9 cellular contexts compared by ENCODE assay signal in the genomic region with DNA sequence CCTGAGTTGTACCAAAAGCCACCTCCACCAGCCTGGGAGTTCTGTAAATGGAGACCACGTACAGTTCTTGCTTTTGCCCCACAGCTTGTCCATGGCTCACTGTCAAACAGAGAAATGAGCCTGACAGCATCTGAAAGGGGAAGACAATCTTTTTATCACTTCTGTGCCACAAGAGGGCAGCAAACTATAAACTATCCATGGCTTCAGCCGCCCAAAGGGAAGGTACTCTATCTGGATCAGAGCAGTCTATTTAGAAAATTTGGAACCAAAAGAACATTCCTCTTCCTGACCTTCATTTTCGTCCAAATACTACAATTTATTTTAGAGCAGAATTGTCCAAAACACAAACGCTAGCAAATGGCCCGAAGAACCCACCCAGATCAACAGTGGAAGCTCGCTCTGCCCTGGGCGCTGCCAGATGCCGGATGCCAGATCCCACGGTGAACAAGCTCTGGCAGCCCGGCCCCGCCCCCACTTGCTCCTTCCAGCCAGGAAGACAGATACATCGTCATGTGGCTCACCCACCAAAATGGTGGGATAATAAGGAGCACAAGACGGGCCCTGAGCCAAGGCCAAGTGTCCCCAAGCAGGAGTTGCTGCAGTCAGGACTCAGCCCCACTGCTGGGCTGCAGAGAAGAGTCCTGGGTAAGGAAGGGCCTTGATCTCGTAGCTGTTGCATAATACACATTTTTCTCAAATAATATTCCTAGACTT. TPM values are rescaled to one million over a fixed set of nuclear protein-coding genes. Genes with fewer than 3 reads are reported as not detected.
DNase-seq lines count a peak whose midpoint lies in the region; ATAC-seq and TF ChIP-seq lines count a peak whose summit lies in the region.
"Had no signal": no experiment of that assay in that cellular context is flagged by ENCODE, and none has a peak within 500 bp of the region (broad histone marks: within the 10 kb centered on the region; RNA-seq: fewer than 3 reads in every experiment).

No MANE protein-coding gene starts in this region.

- no peak overlapping the region for H3K9ac ChIP-seq in mesendoderm (ENCODE audit: low read length)

- H3K9me3 Mint-ChIP-seq in stimulated activated naive CD8-positive, alpha-beta T cell treated with anti-CD3 and anti-CD28 coated beads, Interleukin-15, amount 100 ng/mL, for 72 hours = no peaks in the 10 kb centered on the region

- no peak overlapping the region for H2BK5ac ChIP-seq in mesendoderm (ENCODE audit: low read length)

- H3K36me3 ChIP-seq in mesendoderm (ENCODE audit: control insufficient read depth, insufficient read depth, low read length) = no peaks in the 10 kb centered on the region

- no peak overlapping the region for H3K23ac ChIP-seq in mesendoderm (ENCODE audit: low read length)

- TF ChIP-seq CTCF in epithelial cell of proximal tubule (conservative IDR thresholded peaks at IDR 0.05; ENCODE audit: low read depth, low read length) = peak; percentile 68

- no peak overlapping the region for H3K4ac ChIP-seq in mesendoderm (ENCODE audit: low read depth, low read length)

- no peaks in the 10 kb centered on the region for H3K27me3 Mint-ChIP-seq in stimulated activated naive CD8-positive, alpha-beta T cell treated with anti-CD3 and anti-CD28 coated beads, Interleukin-15, amount 100 ng/mL, for 72 hours

- H2AK5ac ChIP-seq in mesendoderm (ENCODE audit: low read length) = no peak overlapping the region

- ATAC-seq in stimulated activated naive CD8-positive, alpha-beta T cell treated with anti-CD3 and anti-CD28 coated beads, Interleukin-15, amount 100 ng/mL, for 72 hours = peak; percentile 87
- ATAC-seq in GM19452 (IDR thresholded peaks at IDR 0.05; ENCODE audit: unreplicated experiment) = no peak

- DNase-seq in COR-L47 (lab: John Stamatoyannopoulos, UW) = peak; percentile 63
- peak; percentile 72 for DNase-seq in HT1080 (ENCODE audit: low read depth)
- DNase-seq in NCI-H82 treated with DMSO at 0.1 percent for 48 hours (lab: John Stamatoyannopoulos, UW; ENCODE audit: unreplicated experiment) = peak; percentile 60
- peak; percentile 24 for DNase-seq in activated T-cell treated with anti-CD3 and anti-CD28 coated beads for 1 hour (ENCODE audit: low read depth)
- DNase-seq in epithelial cell of proximal tubule (ENCODE audit: low read depth) = peak; percentile 23
- DNase-seq in mesendoderm = peak; percentile 90
- peak; percentile 43 to 49 for DNase-seq in stimulated activated naive CD8-positive, alpha-beta T cell treated with anti-CD3 and anti-CD28 coated beads, Interleukin-15, amount 100 ng/mL, for 72 hours

- H3K79me1 ChIP-seq in mesendoderm (ENCODE audit: low read length) = no peaks in the 10 kb centered on the region

- peaks cover 11% of the 10 kb centered on the region for H3K4me1 ChIP-seq in mesendoderm (ENCODE audit: control insufficient read depth, low read depth, low read length)

- no peak overlapping the region for H4K8ac ChIP-seq in mesendoderm (ENCODE audit: low read depth, low read length)

- peak overlapping the region; percentile 27 for H3K4me3 ChIP-seq in epithelial cell of proximal tubule (ENCODE audit: low read depth, low read length)
- H3K4me3 ChIP-seq in mesendoderm (ENCODE audit: low read length) = no peak overlapping the region

- no peak overlapping the region for H3K27ac ChIP-seq in mesendoderm (ENCODE audit: low read depth, low read length)

- no peaks in the 10 kb centered on the region for H3K27me3 ChIP-seq in mesendoderm (ENCODE audit: insufficient read depth, low read length, poor library complexity)

- no peak overlapping the region for H3K18ac ChIP-seq in mesendoderm (ENCODE audit: low read length)

- no peak overlapping the region for H2BK120ac ChIP-seq in mesendoderm (ENCODE audit: low read depth, low read length)

- no peaks in the 10 kb centered on the region for H3K79me2 ChIP-seq in mesendoderm (ENCODE audit: control insufficient read depth, insufficient read depth, low read length)

- H3K27ac Mint-ChIP-seq in stimulated activated naive CD8-positive, alpha-beta T cell treated with anti-CD3 and anti-CD28 coated beads, Interleukin-15, amount 100 ng/mL, for 72 hours = no peak overlapping the region

- peak overlapping the region; percentile 70 for H3K56ac ChIP-seq in mesendoderm (ENCODE audit: low read length)

- H3K4me3 Mint-ChIP-seq in stimulated activated naive CD8-positive, alpha-beta T cell treated with anti-CD3 and anti-CD28 coated beads, Interleukin-15, amount 100 ng/mL, for 72 hours = no peak overlapping the region

- no peak overlapping the region for H2BK15ac ChIP-seq in mesendoderm (replicated peaks; ENCODE audit: low read depth)

- no peak overlapping the region for H4K5ac ChIP-seq in mesendoderm (ENCODE audit: low read length)

- no CpG with 5 or more reads among the region's 14 CpGs for WGBS in mesendoderm (ENCODE audit: extremely low coverage, insufficient coverage, low lambda C conversion rate)

- no peak overlapping the region for H3K4me2 ChIP-seq in mesendoderm (ENCODE audit: low read length)

- H3K4me1 Mint-ChIP-seq in stimulated activated naive CD8-positive, alpha-beta T cell treated with anti-CD3 and anti-CD28 coated beads, Interleukin-15, amount 100 ng/mL, for 72 hours = peaks cover 48% of the 10 kb centered on the region

RNA-seq across cellular contexts. Expression of a gene that starts 23.9 kb away (rescaled TPM):
- total RNA-seq in HT1080 (2014; rRNA removed; shearing (Covaris generic)) = not detected in 2 replicates
- polyA plus RNA-seq in HT1080 (2015; cell fraction: cytosol; rRNA removed) = not detected in 2 replicates
- polyA plus RNA-seq in HT1080 (2015; cell fraction: nucleus; rRNA removed) = not detected in 2 replicates
- not detected in 2 replicates for total RNA-seq in epithelial cell of proximal tubule
- polyA plus RNA-seq in mesendoderm (2013, experiment 1 of 2) = not detected
- not detected for polyA plus RNA-seq in mesendoderm (2013, experiment 2 of 2)
- total RNA-seq: T-helper 1 cell treated with Interleukin-12 subunit alpha and Interleukin-12 subunit beta and Interleukin-4 antibody, amounts not matched to agents 30 ng/mL and 1 ng/mL, for 36 hours had no signal

RNA-seq across cellular contexts. Expression of a gene that starts 57.7 kb away (rescaled TPM):
- total RNA-seq in HT1080 (2014; rRNA removed; shearing (Covaris generic)) = 12.2 and 13.6 TPM in 2 replicates
- 2.0 and 6.5 TPM in 2 replicates for polyA plus RNA-seq in HT1080 (2015; cell fraction: cytosol; rRNA removed)
- polyA plus RNA-seq in HT1080 (2015; cell fraction: nucleus; rRNA removed) = 1.3 and 1.9 TPM in 2 replicates
- 19.7 and 25.8 TPM in 2 replicates for total RNA-seq in epithelial cell of proximal tubule
- polyA plus RNA-seq in mesendoderm (2013, experiment 1 of 2) = 12.6 TPM
- 12.4 TPM for polyA plus RNA-seq in mesendoderm (2013, experiment 2 of 2)

Comparison
In these comparisons a context has a peak if more than half of its experiments do, and no peak if none do; other contexts are left out.
1. DNase-seq: peak in every context shown above with its lines; median percentile 90 in mesendoderm; 72 in HT1080; 63 in COR-L47; 60 in NCI-H82 treated with DMSO at 0.1 percent for 48 hours; 46 in stimulated activated naive CD8-positive, alpha-beta T cell treated with anti-CD3 and anti-CD28 coated beads, Interleukin-15, amount 100 ng/mL, for 72 hours; 24 in activated T-cell treated with anti-CD3 and anti-CD28 coated beads for 1 hour; 23 in epithelial cell of proximal tubule.